In genomic region chr12:109542876-109543275, GRCh38 we compare ENCODE assay signal across 20 cellular contexts.
"Had no signal": no experiment of that assay in that cellular context is flagged by ENCODE, and none has a peak within 500 bp of the region (broad histone marks: within the 10 kb centered on the region; RNA-seq: fewer than 3 reads in every experiment).

No MANE protein-coding gene starts in this region.

- H3K4me3 ChIP-seq: colonic mucosa, esophagus squamous epithelium, hepatocyte, ovary, right atrium auricular region, sigmoid colon, tibial artery, upper lobe of right lung, vagina had no signal

- ATAC-seq: foreskin keratinocyte; left colon; stimulated activated effector memory CD8-positive, alpha-beta T cell treated with anti-CD3 and anti-CD28 coated beads, Interleukin-12 subunit alpha, Interleukin-12 subunit beta, amount 100 ng/mL, for 72 hours; stimulated activated naive CD8-positive, alpha-beta T cell treated with anti-CD3 and anti-CD28 coated beads, Interleukin-15, Interleukin-2, amounts not matched to agents 100 U/mL and 50 U/mL, for 24 hours; upper lobe of right lung had no signal

- H3K4me2 ChIP-seq: hepatocyte had no signal

- H3K36me3 Mint-ChIP-seq: mesothelial cell of epicardium; naive B cell; stimulated activated effector memory CD8-positive, alpha-beta T cell treated with anti-CD3 and anti-CD28 coated beads, Interleukin-12 subunit alpha, Interleukin-12 subunit beta, amount 100 ng/mL, for 72 hours had no signal

- H3K4me1 ChIP-seq: colonic mucosa, sigmoid colon, upper lobe of right lung had no signal

- H2AFZ ChIP-seq: hepatocyte had no signal

- H3K9me3 Mint-ChIP-seq: mesothelial cell of epicardium; naive B cell; neural crest cell; stimulated activated effector memory CD8-positive, alpha-beta T cell treated with anti-CD3 and anti-CD28 coated beads, Interleukin-12 subunit alpha, Interleukin-12 subunit beta, amount 100 ng/mL, for 72 hours had no signal

- H3K27me3 ChIP-seq: colonic mucosa, hepatocyte, ovary, right atrium auricular region, vagina had no signal

- DNase-seq: colonic mucosa; dermis blood vessel endothelial cell; esophagus squamous epithelium; foreskin keratinocyte; left colon; mammary epithelial cell; naive B cell; ovary; sigmoid colon; stimulated activated CD4-positive, alpha-beta T cell treated with anti-CD3 and anti-CD28 coated beads, Interleukin-4, amount 100 ng/mL, for 1 hour; stimulated activated CD8-positive, alpha-beta memory T cell treated with anti-CD3 and anti-CD28 coated beads, Interleukin-4, amount 100 ng/mL, for 48 hours; stimulated activated naive CD8-positive, alpha-beta T cell treated with anti-CD3 and anti-CD28 coated beads, Interleukin-15, Interleukin-2, amounts not matched to agents 100 U/mL and 50 U/mL, for 24 hours; tibial artery; upper lobe of right lung had no signal

- H3K9me3 ChIP-seq: colonic mucosa, esophagus squamous epithelium, ovary, right atrium auricular region, sigmoid colon, tibial artery, upper lobe of right lung, vagina had no signal

- H3K27ac Mint-ChIP-seq: mesothelial cell of epicardium; stimulated activated effector memory CD8-positive, alpha-beta T cell treated with anti-CD3 and anti-CD28 coated beads, Interleukin-12 subunit alpha, Interleukin-12 subunit beta, amount 100 ng/mL, for 72 hours had no signal

- H3K36me3 ChIP-seq: colonic mucosa, ovary, right atrium auricular region, upper lobe of right lung, vagina had no signal

- H3K27ac ChIP-seq: colonic mucosa, esophagus squamous epithelium, foreskin keratinocyte, hepatocyte, ovary, right atrium auricular region, sigmoid colon, tibial artery, upper lobe of right lung, vagina had no signal

- H3K4me3 Mint-ChIP-seq: mesothelial cell of epicardium; naive B cell; neural crest cell; stimulated activated effector memory CD8-positive, alpha-beta T cell treated with anti-CD3 and anti-CD28 coated beads, Interleukin-12 subunit alpha, Interleukin-12 subunit beta, amount 100 ng/mL, for 72 hours had no signal

- H3K79me2 ChIP-seq: hepatocyte had no signal
